Comparison of ENCODE assay signal across 18 cellular contexts in the genomic region with DNA sequence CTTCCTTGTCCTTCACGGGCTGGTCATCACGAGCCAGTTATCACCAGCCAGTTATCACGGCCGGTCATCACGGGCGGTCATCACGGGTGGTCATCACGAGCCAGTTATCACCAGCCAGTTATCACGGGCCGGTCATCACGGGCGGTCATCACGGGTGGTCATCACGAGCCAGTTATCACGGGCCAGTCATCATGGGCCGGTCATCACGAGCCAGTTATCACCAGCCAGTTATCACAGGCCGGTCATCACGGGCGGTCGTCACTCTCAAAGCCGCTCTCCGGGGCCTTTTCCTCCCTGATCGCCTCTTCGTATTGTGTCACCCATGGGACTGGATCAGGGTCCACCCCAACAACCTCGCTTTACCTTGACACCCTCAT. TPM values are rescaled to one million over a fixed set of nuclear protein-coding genes. Genes with fewer than 3 reads are reported as not detected.
DNase-seq lines count a peak whose midpoint lies in the region; ATAC-seq and TF ChIP-seq lines count a peak whose summit lies in the region.
"Had no signal": no experiment of that assay in that cellular context is flagged by ENCODE, and none has a peak within 500 bp of the region (broad histone marks: within the 10 kb centered on the region; RNA-seq: fewer than 3 reads in every experiment).

No MANE protein-coding gene starts in this region.

- CTCF ChIA-PET in CD8-positive, alpha-beta memory T cell (lab: Charles Lee), result no interaction called here

- no peak for TF ChIP-seq CTCF in nephron progenitor cell (IDR thresholded peaks at IDR 0.05)

- no peaks in the 10 kb centered on the region for H3K9me3 ChIP-seq in CD8-positive, alpha-beta memory T cell (ENCODE audit: low read length)
- H3K9me3 ChIP-seq: mucosa of descending colon, ovary, SJSA1, tibial artery had no signal

- H3K9me3 Mint-ChIP-seq in T-helper 2 cell treated with Interferon-gamma antibody and Interleukin-4, amounts not matched to agents 5 μg/mL and 100 μg/mL, for 36 hours, result no peaks in the 10 kb centered on the region
- peaks cover 0 to 4% (median 2%) of the 10 kb centered on the region in 5 donors for H3K9me3 Mint-ChIP-seq in CD8-positive, alpha-beta memory T cell
- no peaks in the 10 kb centered on the region for H3K9me3 Mint-ChIP-seq in activated naive CD8-positive, alpha-beta T cell treated with anti-CD3 and anti-CD28 coated beads, Interleukin-2, amount 10 ng/mL, durations not matched to agents 7 days and 5 days
- peaks cover 16% of the 10 kb centered on the region for H3K9me3 Mint-ChIP-seq in nephron progenitor cell

- no peaks in the 10 kb centered on the region for H3K36me3 Mint-ChIP-seq in T-helper 2 cell treated with Interferon-gamma antibody and Interleukin-4, amounts not matched to agents 5 μg/mL and 100 μg/mL, for 36 hours (ENCODE audit: low read depth)
- no peaks in the 10 kb centered on the region for H3K36me3 Mint-ChIP-seq in CD8-positive, alpha-beta memory T cell
- H3K36me3 Mint-ChIP-seq in activated naive CD8-positive, alpha-beta T cell treated with anti-CD3 and anti-CD28 coated beads, Interleukin-2, amount 10 ng/mL, durations not matched to agents 7 days and 5 days, result peaks cover 3% of the 10 kb centered on the region
- peaks cover 4% of the 10 kb centered on the region for H3K36me3 Mint-ChIP-seq in nephron progenitor cell (ENCODE audit: low read depth)

- H3K27ac Mint-ChIP-seq in T-helper 2 cell treated with Interferon-gamma antibody and Interleukin-4, amounts not matched to agents 5 μg/mL and 100 μg/mL, for 36 hours, result peak overlapping the region; percentile 80
- H3K27ac Mint-ChIP-seq in CD8-positive, alpha-beta memory T cell, result peak overlapping the region in 7 of 8 donors; percentile 45 to 97 (median 89)
- H3K27ac Mint-ChIP-seq in activated naive CD8-positive, alpha-beta T cell treated with anti-CD3 and anti-CD28 coated beads, Interleukin-2, amount 10 ng/mL, durations not matched to agents 7 days and 5 days, result peak overlapping the region; percentile 81
- H3K27ac Mint-ChIP-seq in nephron progenitor cell, result peak overlapping the region; percentile 74
- H3K27ac Mint-ChIP-seq: endodermal cell had no signal

- peaks cover 20% of the 10 kb centered on the region for H3K4me1 ChIP-seq in CD8-positive, alpha-beta memory T cell (ENCODE audit: insufficient read depth, low read length)
- H3K4me1 ChIP-seq: SJSA1, tibial artery had no signal

- no peak for DNase-seq in T-helper 2 cell treated with Interferon-gamma antibody and Interleukin-4, amounts not matched to agents 5 μg/mL and 100 μg/mL, for 36 hours (ENCODE audit: low spot score)
- DNase-seq in T-helper 2 cell (no peak), nephron progenitor cell (no peak)
- DNase-seq in CD8-positive, alpha-beta memory T cell, result no peak
- no peak for DNase-seq in activated naive CD8-positive, alpha-beta T cell treated with anti-CD3 and anti-CD28 coated beads, Interleukin-2, amount 10 ng/mL, durations not matched to agents 7 days and 5 days
- DNase-seq: endodermal cell; hippocampal formation; kidney glomerular epithelial cell; NCI-H524 treated with DMSO at 0.1 percent for 48 hours; stimulated activated CD4-positive, alpha-beta T cell treated with anti-CD3 and anti-CD28 coated beads, Interleukin-4, amount 100 ng/mL, for 1 hour; tibial artery had no signal

- POLR2A ChIA-PET in CD8-positive, alpha-beta memory T cell (lab: Charles Lee), result interaction anchor here (2.7 kb wide), 1 partner anchor 12 kb away, joined by 14 read pairs; no protein-coding TSS in a partner anchor
- POLR2A ChIA-PET in activated naive CD8-positive, alpha-beta T cell treated with anti-CD3 and anti-CD28 coated beads, Interleukin-2, amount 10 ng/mL, durations not matched to agents 7 days and 5 days (lab: Charles Lee), result interaction anchor here (1.8 to 4.0 kb wide), 2 partner anchors 10 to 13 kb away, joined by 9 to 48 read pairs; partner anchors contain the start of gene FBRSL1

- no peak overlapping the region for H3K4me3 ChIP-seq in CD8-positive, alpha-beta memory T cell (ENCODE audit: low read length)
- H3K4me3 ChIP-seq: mucosa of descending colon, ovary, SJSA1, tibial artery had no signal

- no peak overlapping the region for H3K27ac ChIP-seq in CD8-positive, alpha-beta memory T cell (ENCODE audit: low read depth, low read length)
- H3K27ac ChIP-seq: C4-2B, ovary, SJSA1, tibial artery had no signal

- H3K36me3 ChIP-seq in CD8-positive, alpha-beta memory T cell (ENCODE audit: insufficient read depth, low read length), result no peaks in the 10 kb centered on the region
- H3K36me3 ChIP-seq: ovary, SJSA1, tibial artery had no signal

- H3K4me3 Mint-ChIP-seq in T-helper 2 cell treated with Interferon-gamma antibody and Interleukin-4, amounts not matched to agents 5 μg/mL and 100 μg/mL, for 36 hours, result peak overlapping the region; percentile 63
- H3K4me3 Mint-ChIP-seq in CD8-positive, alpha-beta memory T cell, result peak overlapping the region in 5 of 7 donors; percentile 37 to 74 (median 49)
- H3K4me3 Mint-ChIP-seq in activated naive CD8-positive, alpha-beta T cell treated with anti-CD3 and anti-CD28 coated beads, Interleukin-2, amount 10 ng/mL, durations not matched to agents 7 days and 5 days, result peak overlapping the region; percentile 71
- H3K4me3 Mint-ChIP-seq in nephron progenitor cell, result peak overlapping the region; percentile 60
- H3K4me3 Mint-ChIP-seq: endodermal cell had no signal

- peaks cover 18% of the 10 kb centered on the region for H3K4me1 Mint-ChIP-seq in T-helper 2 cell treated with Interferon-gamma antibody and Interleukin-4, amounts not matched to agents 5 μg/mL and 100 μg/mL, for 36 hours (ENCODE audit: low read depth)
- H3K4me1 Mint-ChIP-seq in CD8-positive, alpha-beta memory T cell, result peaks cover 9 to 36% (median 19%) of the 10 kb centered on the region in 3 donors
- H3K4me1 Mint-ChIP-seq in activated naive CD8-positive, alpha-beta T cell treated with anti-CD3 and anti-CD28 coated beads, Interleukin-2, amount 10 ng/mL, durations not matched to agents 7 days and 5 days, result peaks cover 23% of the 10 kb centered on the region
- peaks cover 1% of the 10 kb centered on the region for H3K4me1 Mint-ChIP-seq in nephron progenitor cell
- H3K4me1 Mint-ChIP-seq: endodermal cell had no signal

- no peaks in the 10 kb centered on the region for H3K27me3 Mint-ChIP-seq in T-helper 2 cell treated with Interferon-gamma antibody and Interleukin-4, amounts not matched to agents 5 μg/mL and 100 μg/mL, for 36 hours (ENCODE audit: low read depth)
- peaks cover 3 to 8% of the 10 kb centered on the region in 2 donors for H3K27me3 Mint-ChIP-seq in CD8-positive, alpha-beta memory T cell
- peaks cover 2% of the 10 kb centered on the region for H3K27me3 Mint-ChIP-seq in activated naive CD8-positive, alpha-beta T cell treated with anti-CD3 and anti-CD28 coated beads, Interleukin-2, amount 10 ng/mL, durations not matched to agents 7 days and 5 days
- H3K27me3 Mint-ChIP-seq in nephron progenitor cell (ENCODE audit: low read depth, poor library complexity), result peaks cover 27% of the 10 kb centered on the region

- H3K27me3 ChIP-seq in CD8-positive, alpha-beta memory T cell (ENCODE audit: insufficient read depth, low read length, poor library complexity, severe bottlenecking), result no peaks in the 10 kb centered on the region
- H3K27me3 ChIP-seq: ovary, SJSA1 had no signal

- ATAC-seq in activated naive CD8-positive, alpha-beta T cell treated with anti-CD3 and anti-CD28 coated beads, Interleukin-2, amount 10 ng/mL, durations not matched to agents 7 days and 5 days (ENCODE audit: low read depth), result no peak
- ATAC-seq in HG02938 (IDR thresholded peaks at IDR 0.05; ENCODE audit: unreplicated experiment), result no peak
- no peak for ATAC-seq in HG03354 (IDR thresholded peaks at IDR 0.05; ENCODE audit: poor library complexity, severe bottlenecking, unreplicated experiment)
- no peak for ATAC-seq in HG03039 (IDR thresholded peaks at IDR 0.05; ENCODE audit: unreplicated experiment)

RNA-seq across cellular contexts. Expression of gene FBRSL1, which starts 13.9 kb away (rescaled TPM):
- 10 to 100 TPM; 58.1 to 62.1 TPM for total RNA-seq in CD8-positive, alpha-beta memory T cell
- 1.4 TPM for polyA plus RNA-seq in CD8-positive, alpha-beta memory T cell
- 10 to 100 TPM; 67.1 to 67.2 TPM for total RNA-seq in activated naive CD8-positive, alpha-beta T cell treated with anti-CD3 and anti-CD28 coated beads, Interleukin-2, amount 10 ng/mL, durations not matched to agents 7 days and 5 days
